ENCODE assay signal across 20 cellular contexts in the genomic region with DNA sequence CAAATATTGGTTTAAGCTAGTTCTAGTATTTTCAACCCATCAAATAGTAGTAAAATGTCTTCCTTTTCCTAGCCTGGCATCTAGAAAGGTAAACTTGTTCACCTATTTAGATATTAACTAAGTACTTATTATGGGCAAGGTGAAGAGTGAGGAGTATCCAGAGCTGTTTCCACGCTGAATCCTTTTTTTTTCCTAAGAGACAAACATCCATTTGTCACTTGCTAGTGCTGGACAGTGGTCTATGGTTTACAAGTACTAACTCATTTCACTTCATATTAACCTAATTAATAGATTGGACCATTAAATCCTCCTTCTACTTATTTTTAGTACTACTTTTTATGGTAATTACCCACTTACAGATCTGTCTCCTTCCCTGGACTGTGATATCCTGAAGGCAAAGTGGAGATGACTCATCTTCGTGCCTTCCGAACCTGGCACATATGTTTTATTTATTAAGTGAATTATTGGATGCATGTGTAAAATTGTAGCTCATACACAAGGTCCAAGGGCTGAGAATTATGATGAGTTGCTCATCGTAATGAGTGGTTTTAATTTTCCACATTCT.
DNase-seq lines count a peak whose midpoint lies in the region; ATAC-seq, FAIRE-seq and TF ChIP-seq lines count a peak whose summit lies in the region.
"Had no signal": no experiment of that assay in that cellular context is flagged by ENCODE, and none has a peak within 500 bp of the region (broad histone marks: within the 10 kb centered on the region; RNA-seq: fewer than 3 reads in every experiment).

No MANE protein-coding gene starts in this region.

- H3K4me3 ChIP-seq in A549 (no peak overlapping the region), bronchial epithelial cell (ENCODE audit: low read depth, low read length) (no peak overlapping the region), esophagus squamous epithelium (no peak overlapping the region), testis (no peak overlapping the region)

- CTCF ChIA-PET in A549 (lab: Yijun Ruan, JAX): interaction anchor here (0.6 kb wide), 1 partner anchor 124 kb away, joined by 4 read pairs; no protein-coding TSS in a partner anchor

- 78% methylated on average over 4 of the region's 4 CpGs for WGBS in A549 (ENCODE audit: missing lambda C conversion rate)
- WGBS in esophagus squamous epithelium, 2 donors: 47 to 67% methylated on average over 4 of the region's 4 CpGs
- 88 to 92% methylated on average over 4 of the region's 4 CpGs for WGBS in testis, 2 donors

- H3K27me3 ChIP-seq in bronchial epithelial cell (ENCODE audit: control insufficient read depth, insufficient read depth, low read length) (no peaks in the 10 kb centered on the region), esophagus squamous epithelium (no peaks in the 10 kb centered on the region), testis (no peaks in the 10 kb centered on the region)

- TF ChIP-seq EP300 in A549 (IDR thresholded peaks at IDR 0.05): no peak

- DNase-seq in A549 (ENCODE audit: low read depth in 1 of 2, low spot score in 1 of 2) (no peak), ELR (ENCODE audit: low read depth) (peak; percentile 66), NCI-H226 (peak; percentile 66), bronchial epithelial cell (ENCODE audit: low read depth) (peak; percentile 44), esophagus squamous epithelium (lab: John Stamatoyannopoulos, UW) (no peak), NK-92 (lab: John Stamatoyannopoulos, UW; ENCODE audit: unreplicated experiment) (no peak), testis (no peak)
- DNase-seq: 8988T; CD4-positive, CD25-positive, alpha-beta regulatory T cell; DMS79; NCI-H1417 treated with DMSO at 0.1 percent for 48 hours; NCI-H2029; NCI-H2171 treated with DMSO at 0.1 percent for 48 hours; NCI-H510A; NCI-H82; SIG-M5 had no signal

- TF ChIP-seq CTCF in A549 (IDR thresholded peaks at IDR 0.05) (no peak), bronchial epithelial cell (IDR thresholded peaks at IDR 0.05; ENCODE audit: insufficient read depth, low read length, severe bottlenecking) (no peak), esophagus squamous epithelium (IDR thresholded peaks at IDR 0.05) (no peak), testis (IDR thresholded peaks at IDR 0.05) (no peak)

- ATAC-seq in A549: no peak
- no peak for ATAC-seq in HG03139 (IDR thresholded peaks at IDR 0.05; ENCODE audit: unreplicated experiment)
- ATAC-seq: HCT116 had no signal

- POLR2A ChIA-PET in A549 (lab: Yijun Ruan, JAX): interaction anchor here (0.6 kb wide), 1 partner anchor 1078 kb away, joined by 3 read pairs; no protein-coding TSS in a partner anchor

- no peaks in the 10 kb centered on the region for H3K36me3 ChIP-seq in bronchial epithelial cell (ENCODE audit: control insufficient read depth, insufficient read depth, low read length)
- H3K36me3 ChIP-seq in esophagus squamous epithelium: no peaks in the 10 kb centered on the region
- no peaks in the 10 kb centered on the region for H3K36me3 ChIP-seq in testis (ENCODE audit: low read depth, missing control alignments)

- H3K27ac ChIP-seq in A549: no peak overlapping the region
- no peak overlapping the region for H3K27ac ChIP-seq in esophagus squamous epithelium
- H3K27ac ChIP-seq in testis: no peak overlapping the region
- H3K27ac ChIP-seq: KMS-11 had no signal

- intact Hi-C loops in esophagus squamous epithelium (cut with DNase I) (no loop called here), testis (cut with DNase I; ENCODE audit: low total_unique reads) (no loop called here)

- H3K9me3 ChIP-seq in A549: no peaks in the 10 kb centered on the region
- H3K9me3 ChIP-seq in esophagus squamous epithelium: no peaks in the 10 kb centered on the region
- H3K9me3 ChIP-seq in testis: no peaks in the 10 kb centered on the region

- no peak overlapping the region for H3K4me2 ChIP-seq in A549
- H3K4me2 ChIP-seq: KMS-11 had no signal

- TF ChIP-seq RAD21 in A549 (conservative IDR thresholded peaks at IDR 0.05 in 1 of 2, IDR thresholded peaks at IDR 0.05 in 1 of 2): no peak

- no peaks in the 10 kb centered on the region; the same call in 2 of the 3 replicates for H3K4me1 ChIP-seq in A549
- H3K4me1 ChIP-seq in esophagus squamous epithelium: no peaks in the 10 kb centered on the region
- H3K4me1 ChIP-seq in testis: no peaks in the 10 kb centered on the region

- no peak for FAIRE-seq in A549 (lab: Jason Lieb, UNC)
- FAIRE-seq in bronchial epithelial cell (lab: Jason Lieb, UNC): no peak
- FAIRE-seq: RCC 7860 had no signal

- TF ChIP-seq POLR2A in A549 (IDR thresholded peaks at IDR 0.05; ENCODE audit: low read length) (no peak), esophagus squamous epithelium (IDR thresholded peaks at IDR 0.05) (no peak), testis (IDR thresholded peaks at IDR 0.05) (no peak)

TF ChIP-seq in A549, 52 proteins besides CTCF, POLR2A, EP300 and RAD21:
- TF ChIP-seq FOSL2 (IDR thresholded peaks at IDR 0.05): no peak
- TF ChIP-seq FOSL2 (CRISPR knock-in tag; IDR thresholded peaks at IDR 0.05): peak; percentile 44
- TF ChIP-seq EHF (CRISPR knock-in tag; IDR thresholded peaks at IDR 0.05): no peak

Comparison
In these comparisons a context has a peak if more than half of its experiments do, and no peak if none do; other contexts are left out.
1. DNase-seq: peak in ELR (single experiment), NCI-H226 (single experiment) and bronchial epithelial cell (single experiment); none in A549 (0 of 2), esophagus squamous epithelium (single experiment), NK-92 (single experiment) and testis (single experiment).